In the genomic region with DNA sequence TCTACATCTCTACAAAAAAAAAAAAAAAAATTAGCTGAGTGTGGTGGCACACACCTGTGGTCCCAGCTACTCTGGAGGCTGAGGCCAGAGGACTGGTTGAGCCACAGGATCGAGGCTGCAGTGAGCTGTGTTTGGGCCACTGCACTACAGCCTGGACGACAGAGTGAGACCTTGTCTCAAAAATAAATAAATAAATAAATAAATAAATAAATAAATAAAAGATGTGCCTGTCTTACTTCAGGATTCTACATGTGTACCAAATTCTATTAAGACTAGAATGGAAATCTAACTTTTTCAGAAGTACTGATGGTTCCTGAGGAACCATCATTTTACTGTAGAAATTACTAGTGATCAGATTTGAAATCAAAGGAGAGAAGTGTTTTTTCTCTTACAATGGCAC, we compare ENCODE assay signal across 37 cellular contexts.
"Had no signal": no experiment of that assay in that cellular context is flagged by ENCODE, and none has a peak within 500 bp of the region (broad histone marks: within the 10 kb centered on the region; RNA-seq: fewer than 3 reads in every experiment).

No MANE protein-coding gene starts in this region.

- H3K4me3 ChIP-seq: adrenal gland, ascending aorta, body of pancreas, breast epithelium, cardiac muscle cell had no signal

- H3K9me3 ChIP-seq: adrenal gland, ascending aorta, body of pancreas, breast epithelium had no signal

- H3K27ac Mint-ChIP-seq: activated naive CD4-positive, alpha-beta T cell treated with anti-CD3 and anti-CD28 coated beads for 36 hours; activated naive CD4-positive, alpha-beta T cell treated with anti-CD3 and anti-CD28 coated beads, Interleukin-2, amount 10 ng/mL, durations not matched to agents 7 days and 5 days; activated naive CD4-positive, alpha-beta T cell treated with anti-CD3 and anti-CD28 coated beads, Interleukin-2, amount 50 U/mL, for 24 hours; activated naive CD4-positive, alpha-beta T cell treated with anti-CD3 and anti-CD28 coated beads, Interleukin-2, amount 50 U/mL, for 72 hours; activated naive CD8-positive, alpha-beta T cell; activated naive CD8-positive, alpha-beta T cell treated with anti-CD3 and anti-CD28 coated beads for 36 hours; activated naive CD8-positive, alpha-beta T cell treated with anti-CD3 and anti-CD28 coated beads, Interleukin-2, amount 10 ng/mL, durations not matched to agents 7 days and 5 days; activated naive CD8-positive, alpha-beta T cell treated with anti-CD3 and anti-CD28 coated beads, Interleukin-2, amount 50 U/mL, for 24 hours; activated T-cell treated with anti-CD3 and anti-CD28 coated beads, Interleukin-2, amount 50 U/mL, for 24 hours; activated T-cell treated with anti-CD3 and anti-CD28 coated beads, Interleukin-2, amount 50 U/mL, for 72 hours; activated T-helper 1 cell treated with anti-CD3 and anti-CD28 coated beads, Interleukin-12 subunit alpha, Interleukin-12 subunit beta, Interleukin-2, Interleukin-4 antibody, amounts not matched to agents 30 ng/mL and 10 ng/mL and 1 ng/mL, durations not matched to agents 14 hours and 24 hours and 36 hours; activated T-helper 17 cell treated with anti-CD3 and anti-CD28 coated beads, Interleukin-2, amount 50 U/mL, for 72 hours; activated T-helper 2 cell treated with anti-CD3 and anti-CD28 coated beads, Interferon-gamma antibody, Interleukin-2, Interleukin-4, amounts not matched to agents 10 μg/mL and 5 μg/mL and 100 μg/mL, durations not matched to agents 14 hours and 24 hours and 36 hours; brain had no signal

- H3K4me1 Mint-ChIP-seq: activated naive CD4-positive, alpha-beta T cell treated with anti-CD3 and anti-CD28 coated beads, Interleukin-2, amount 10 ng/mL, durations not matched to agents 7 days and 5 days; activated naive CD4-positive, alpha-beta T cell treated with anti-CD3 and anti-CD28 coated beads, Interleukin-2, amount 50 U/mL, for 24 hours; activated naive CD8-positive, alpha-beta T cell treated with anti-CD3 and anti-CD28 coated beads, Interleukin-2, amount 10 ng/mL, durations not matched to agents 7 days and 5 days; activated naive CD8-positive, alpha-beta T cell treated with anti-CD3 and anti-CD28 coated beads, Interleukin-2, amount 50 U/mL, for 24 hours; activated T-helper 17 cell treated with anti-CD3 and anti-CD28 coated beads, Interleukin-2, amount 50 U/mL, for 72 hours; brain had no signal

- DNase-seq: activated effector memory CD4-positive, alpha-beta T cell treated with anti-CD3 and anti-CD28 coated beads, Interleukin-2, amount 50 U/mL, for 16 hours; activated effector memory CD4-positive, alpha-beta T cell treated with Interleukin-2 at 50 U/mL for 16 hours; activated gamma-delta T cell; activated gamma-delta T cell treated with Interleukin-2 at 50 U/mL for 16 hours; activated naive CD4-positive, alpha-beta T cell; activated naive CD4-positive, alpha-beta T cell treated with anti-CD3 and anti-CD28 coated beads for 36 hours; activated naive CD4-positive, alpha-beta T cell treated with anti-CD3 and anti-CD28 coated beads, Interleukin-2, amount 10 ng/mL, durations not matched to agents 7 days and 5 days; activated naive CD4-positive, alpha-beta T cell treated with anti-CD3 and anti-CD28 coated beads, Interleukin-2, amount 50 U/mL, for 16 hours; activated naive CD4-positive, alpha-beta T cell treated with Interleukin-2 at 50 U/mL for 16 hours; activated naive CD8-positive, alpha-beta T cell treated with anti-CD3 and anti-CD28 coated beads for 36 hours; activated naive CD8-positive, alpha-beta T cell treated with anti-CD3 and anti-CD28 coated beads, Interleukin-2, amount 10 ng/mL, durations not matched to agents 7 days and 5 days; activated naive CD8-positive, alpha-beta T cell treated with anti-CD3 and anti-CD28 coated beads, Interleukin-2, amount 50 U/mL, for 24 hours; activated T-cell treated with anti-CD3 and anti-CD28 coated beads, Interleukin-2, amount 50 U/mL, for 24 hours; activated T-cell treated with anti-CD3 and anti-CD28 coated beads, Interleukin-2, amount 50 U/mL, for 4 hours; activated T-cell treated with anti-CD3 and anti-CD28 coated beads, Interleukin-2, amount 50 U/mL, for 48 hours; activated T-cell treated with anti-CD3 and anti-CD28 coated beads, Interleukin-2, amount 50 U/mL, for 72 hours; adrenal gland; amniotic stem cell; amygdala; anterior cingulate cortex; aorta; body of pancreas; brain microvascular endothelial cell; caudate nucleus; central memory CD4-positive, alpha-beta T cell; cerebellar nuclear complex had no signal

- H3K36me3 ChIP-seq: adrenal gland, brain microvascular endothelial cell, breast epithelium had no signal

- H3K27me3 Mint-ChIP-seq: activated naive CD4-positive, alpha-beta T cell treated with anti-CD3 and anti-CD28 coated beads, Interleukin-2, amount 10 ng/mL, durations not matched to agents 7 days and 5 days; activated naive CD4-positive, alpha-beta T cell treated with anti-CD3 and anti-CD28 coated beads, Interleukin-2, amount 50 U/mL, for 24 hours; activated naive CD8-positive, alpha-beta T cell; activated naive CD8-positive, alpha-beta T cell treated with anti-CD3 and anti-CD28 coated beads for 36 hours; activated naive CD8-positive, alpha-beta T cell treated with anti-CD3 and anti-CD28 coated beads, Interleukin-2, amount 10 ng/mL, durations not matched to agents 7 days and 5 days; activated naive CD8-positive, alpha-beta T cell treated with anti-CD3 and anti-CD28 coated beads, Interleukin-2, amount 50 U/mL, for 24 hours; activated T-cell treated with anti-CD3 and anti-CD28 coated beads, Interleukin-2, amount 50 U/mL, for 24 hours; activated T-helper 17 cell treated with anti-CD3 and anti-CD28 coated beads, Interleukin-2, amount 50 U/mL, for 72 hours; brain; central memory CD8-positive, alpha-beta T cell had no signal

- H3K4me1 ChIP-seq: adrenal gland, ascending aorta, breast epithelium had no signal

- H3K9me3 Mint-ChIP-seq: activated naive CD4-positive, alpha-beta T cell treated with anti-CD3 and anti-CD28 coated beads for 36 hours; activated naive CD4-positive, alpha-beta T cell treated with anti-CD3 and anti-CD28 coated beads, Interleukin-2, amount 10 ng/mL, durations not matched to agents 7 days and 5 days; activated naive CD4-positive, alpha-beta T cell treated with anti-CD3 and anti-CD28 coated beads, Interleukin-2, amount 50 U/mL, for 24 hours; activated naive CD4-positive, alpha-beta T cell treated with anti-CD3 and anti-CD28 coated beads, Interleukin-2, amount 50 U/mL, for 72 hours; activated naive CD8-positive, alpha-beta T cell treated with anti-CD3 and anti-CD28 coated beads for 36 hours; activated naive CD8-positive, alpha-beta T cell treated with anti-CD3 and anti-CD28 coated beads, Interleukin-2, amount 10 ng/mL, durations not matched to agents 7 days and 5 days; activated naive CD8-positive, alpha-beta T cell treated with anti-CD3 and anti-CD28 coated beads, Interleukin-2, amount 50 U/mL, for 24 hours; activated T-cell treated with anti-CD3 and anti-CD28 coated beads, Interleukin-2, amount 50 U/mL, for 24 hours; activated T-cell treated with anti-CD3 and anti-CD28 coated beads, Interleukin-2, amount 50 U/mL, for 4 hours; activated T-cell treated with anti-CD3 and anti-CD28 coated beads, Interleukin-2, amount 50 U/mL, for 72 hours; activated T-helper 1 cell treated with anti-CD3 and anti-CD28 coated beads, Interleukin-12 subunit alpha, Interleukin-12 subunit beta, Interleukin-2, Interleukin-4 antibody, amounts not matched to agents 30 ng/mL and 10 ng/mL and 1 ng/mL, durations not matched to agents 14 hours and 24 hours and 36 hours; activated T-helper 17 cell treated with anti-CD3 and anti-CD28 coated beads, Interleukin-2, amount 50 U/mL, for 72 hours; activated T-helper 2 cell treated with anti-CD3 and anti-CD28 coated beads, Interferon-gamma antibody, Interleukin-2, Interleukin-4, amounts not matched to agents 10 μg/mL and 5 μg/mL and 100 μg/mL, durations not matched to agents 14 hours and 24 hours and 36 hours; central memory CD8-positive, alpha-beta T cell had no signal

- H3K36me3 Mint-ChIP-seq: activated naive CD4-positive, alpha-beta T cell treated with anti-CD3 and anti-CD28 coated beads, Interleukin-2, amount 50 U/mL, for 72 hours had no signal

- H3K27ac ChIP-seq: adrenal gland, ascending aorta, body of pancreas, brain microvascular endothelial cell, breast epithelium, cardiac muscle cell had no signal

- H3K4me3 Mint-ChIP-seq: activated naive CD4-positive, alpha-beta T cell treated with anti-CD3 and anti-CD28 coated beads for 36 hours; activated naive CD4-positive, alpha-beta T cell treated with anti-CD3 and anti-CD28 coated beads, Interleukin-2, amount 10 ng/mL, durations not matched to agents 7 days and 5 days; activated naive CD4-positive, alpha-beta T cell treated with anti-CD3 and anti-CD28 coated beads, Interleukin-2, amount 50 U/mL, for 24 hours; activated naive CD8-positive, alpha-beta T cell; activated naive CD8-positive, alpha-beta T cell treated with anti-CD3 and anti-CD28 coated beads for 36 hours; activated naive CD8-positive, alpha-beta T cell treated with anti-CD3 and anti-CD28 coated beads, Interleukin-2, amount 10 ng/mL, durations not matched to agents 7 days and 5 days; activated naive CD8-positive, alpha-beta T cell treated with anti-CD3 and anti-CD28 coated beads, Interleukin-2, amount 50 U/mL, for 24 hours; activated T-cell treated with anti-CD3 and anti-CD28 coated beads, Interleukin-2, amount 50 U/mL, for 24 hours; activated T-cell treated with anti-CD3 and anti-CD28 coated beads, Interleukin-2, amount 50 U/mL, for 4 hours; activated T-cell treated with anti-CD3 and anti-CD28 coated beads, Interleukin-2, amount 50 U/mL, for 72 hours; activated T-helper 1 cell treated with anti-CD3 and anti-CD28 coated beads, Interleukin-12 subunit alpha, Interleukin-12 subunit beta, Interleukin-2, Interleukin-4 antibody, amounts not matched to agents 30 ng/mL and 10 ng/mL and 1 ng/mL, durations not matched to agents 14 hours and 24 hours and 36 hours; activated T-helper 17 cell treated with anti-CD3 and anti-CD28 coated beads, Interleukin-2, amount 50 U/mL, for 72 hours; brain; central memory CD8-positive, alpha-beta T cell had no signal
